In genomic region chr19:38700933-38701454, GRCh38 we compare ENCODE assay signal across 3 cellular contexts.
TF ChIP-seq lines count a peak whose summit lies in the region.

No MANE protein-coding gene starts in this region.

TF ChIP-seq in IMR-90, 13 proteins besides CTCF, POLR2A, EP300 and RAD21:
- TF ChIP-seq CHD1 (IDR thresholded peaks at IDR 0.05; ENCODE audit: low read depth, low read length) (no peak), ELK1 (IDR thresholded peaks at IDR 0.05; ENCODE audit: borderline replicate concordance, low read depth, low read length) (no peak), MXI1 (IDR thresholded peaks at IDR 0.05; ENCODE audit: borderline replicate concordance, low read depth, low read length) (no peak), USF2 (IDR thresholded peaks at IDR 0.05; ENCODE audit: low read depth, low read length) (no peak)

TF ChIP-seq in K562, 482 proteins besides CTCF, POLR2A, EP300 and RAD21:
- TF ChIP-seq DNMT1 (IDR thresholded peaks at IDR 0.05): no peak
- no peak for TF ChIP-seq BACH1 (tag; IDR thresholded peaks at IDR 0.05)
- TF ChIP-seq MCM7 (IDR thresholded peaks at IDR 0.05): no peak
- TF ChIP-seq CXXC5 (CRISPR knock-in tag; IDR thresholded peaks at IDR 0.05): no peak
- TF ChIP-seq MED1 (CRISPR knock-in tag; IDR thresholded peaks at IDR 0.05; ENCODE audit: borderline replicate concordance): no peak
- TF ChIP-seq ZBTB8A (IDR thresholded peaks at IDR 0.05; ENCODE audit: partially characterized antibody): no peak
- TF ChIP-seq ZNF436 (CRISPR knock-in tag; IDR thresholded peaks at IDR 0.05): no peak

TF ChIP-seq in liver, 16 proteins besides CTCF, POLR2A, EP300 and RAD21:
- TF ChIP-seq SP1 (IDR thresholded peaks at IDR 0.05) (no peak), FOXA1 (IDR thresholded peaks at IDR 0.05) (peak; percentile 36)
